ENCODE assay signal across 24 cellular contexts in the genomic region with DNA sequence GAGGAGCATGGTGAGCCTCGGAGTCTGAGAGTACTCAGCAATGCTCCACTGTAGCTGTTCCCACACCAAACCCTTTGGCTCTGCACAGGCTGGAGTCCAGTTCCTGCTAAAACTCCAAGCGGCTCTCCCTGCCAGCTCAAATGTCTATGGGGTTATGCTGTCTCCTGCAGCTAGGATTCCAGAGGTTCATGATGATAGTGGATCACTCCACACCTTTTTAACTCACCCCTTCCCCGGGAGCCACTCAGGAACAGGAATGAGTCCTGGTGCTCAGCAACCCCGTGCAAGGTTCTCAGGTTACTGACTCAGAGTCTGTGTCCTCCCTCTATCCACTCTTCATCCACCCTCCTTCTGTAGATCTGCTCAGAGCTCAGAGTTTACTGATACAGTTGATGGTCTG.
"Had no signal": no experiment of that assay in that cellular context is flagged by ENCODE, and none has a peak within 500 bp of the region (broad histone marks: within the 10 kb centered on the region; RNA-seq: fewer than 3 reads in every experiment).

No MANE protein-coding gene starts in this region.

- DNase-seq: activated B cell treated with CpG ODN at 0.5 μM for 24 hours; activated CD4-positive, alpha-beta T cell treated with anti-CD3 and anti-CD28 coated beads for 36 hours; activated CD4-positive, alpha-beta T cell treated with anti-CD3 and anti-CD28 coated beads, Interleukin-2, amount 50 U/mL, for 4 hours; activated CD8-positive, alpha-beta memory T cell treated with anti-CD3 and anti-CD28 coated beads for 24 hours; activated CD8-positive, alpha-beta memory T cell treated with anti-CD3 and anti-CD28 coated beads, Interleukin-2, amount 50 U/mL, for 4 hours; activated naive CD4-positive, alpha-beta T cell treated with Interleukin-2 at 50 U/mL for 16 hours; activated naive CD8-positive, alpha-beta T cell treated with anti-CD3 and anti-CD28 coated beads for 36 hours; activated T-cell treated with anti-CD3 and anti-CD28 coated beads, Interleukin-2, amount 50 U/mL, for 4 hours; effector memory CD8-positive, alpha-beta T cell; glutamatergic neuron; immature natural killer cell; stimulated activated CD4-positive, alpha-beta T cell treated with anti-CD3 and anti-CD28 coated beads, Interleukin-15, amount 100 ng/mL, for 24 hours; stimulated activated CD4-positive, alpha-beta T cell treated with anti-CD3 and anti-CD28 coated beads, Interleukin-2, amount 100 ng/mL, for 48 hours; stimulated activated CD8-positive, alpha-beta memory T cell treated with anti-CD3 and anti-CD28 coated beads, Interleukin-4, amount 100 ng/mL, for 48 hours; stimulated activated naive B cell treated with anti-CD40 and anti-IgM and Interleukin-4, amounts not matched to agents 10 μg/mL and 1 μg/mL and 100 μg/mL, for 72 hours; T-helper 9 cell; transverse colon; uterus had no signal

- ATAC-seq: activated CD4-positive, alpha-beta T cell treated with anti-CD3 and anti-CD28 coated beads for 36 hours; activated T-cell treated with anti-CD3 and anti-CD28 coated beads, Interleukin-2, amount 50 U/mL, for 4 hours; effector memory CD8-positive, alpha-beta T cell; esophagus mucosa; sciatic nerve had no signal

- H2AFZ ChIP-seq: hepatocyte had no signal

- H3K36me3 Mint-ChIP-seq: activated naive CD8-positive, alpha-beta T cell treated with anti-CD3 and anti-CD28 coated beads for 36 hours; immature natural killer cell; stimulated activated naive B cell treated with anti-CD40 and anti-IgM and Interleukin-4, amounts not matched to agents 10 μg/mL and 1 μg/mL and 100 μg/mL, for 72 hours had no signal

- H3K27me3 ChIP-seq: hepatocyte, transverse colon, uterus had no signal

- H3K36me3 ChIP-seq: transverse colon, uterus had no signal

- H3K27ac Mint-ChIP-seq: activated B cell treated with CpG ODN at 0.5 μM for 24 hours; activated CD4-positive, alpha-beta T cell treated with anti-CD3 and anti-CD28 coated beads for 36 hours; activated naive CD8-positive, alpha-beta T cell treated with anti-CD3 and anti-CD28 coated beads for 36 hours; effector memory CD8-positive, alpha-beta T cell; immature natural killer cell; nephron; stimulated activated naive B cell treated with anti-CD40 and anti-IgM and Interleukin-4, amounts not matched to agents 10 μg/mL and 1 μg/mL and 100 μg/mL, for 72 hours had no signal

- H3K4me1 Mint-ChIP-seq: activated B cell treated with CpG ODN at 0.5 μM for 24 hours; activated CD4-positive, alpha-beta T cell treated with anti-CD3 and anti-CD28 coated beads for 36 hours; activated naive CD8-positive, alpha-beta T cell treated with anti-CD3 and anti-CD28 coated beads for 36 hours; central memory CD8-positive, alpha-beta T cell; immature natural killer cell; nephron had no signal

- H3K9me3 Mint-ChIP-seq: activated B cell treated with CpG ODN at 0.5 μM for 24 hours; activated naive CD8-positive, alpha-beta T cell treated with anti-CD3 and anti-CD28 coated beads for 36 hours; nephron had no signal

- H3K27ac ChIP-seq: hepatocyte, transverse colon, uterus had no signal

- H3K27me3 Mint-ChIP-seq: activated B cell treated with CpG ODN at 0.5 μM for 24 hours; activated CD4-positive, alpha-beta T cell treated with anti-CD3 and anti-CD28 coated beads for 36 hours; activated naive CD8-positive, alpha-beta T cell treated with anti-CD3 and anti-CD28 coated beads for 36 hours; central memory CD8-positive, alpha-beta T cell; effector memory CD8-positive, alpha-beta T cell; stimulated activated naive B cell treated with anti-CD40 and anti-IgM and Interleukin-4, amounts not matched to agents 10 μg/mL and 1 μg/mL and 100 μg/mL, for 72 hours had no signal

- H3K4me3 Mint-ChIP-seq: activated B cell treated with CpG ODN at 0.5 μM for 24 hours; activated CD4-positive, alpha-beta T cell treated with anti-CD3 and anti-CD28 coated beads for 36 hours; activated naive CD8-positive, alpha-beta T cell treated with anti-CD3 and anti-CD28 coated beads for 36 hours; activated T-cell treated with anti-CD3 and anti-CD28 coated beads, Interleukin-2, amount 50 U/mL, for 4 hours; central memory CD8-positive, alpha-beta T cell; effector memory CD8-positive, alpha-beta T cell; immature natural killer cell; nephron; stimulated activated naive B cell treated with anti-CD40 and anti-IgM and Interleukin-4, amounts not matched to agents 10 μg/mL and 1 μg/mL and 100 μg/mL, for 72 hours had no signal

- H3K4me2 ChIP-seq: hepatocyte, smooth muscle cell had no signal

- H3K79me2 ChIP-seq: hepatocyte had no signal

- H3K4me1 ChIP-seq: transverse colon, uterus had no signal

- H3K9me3 ChIP-seq: transverse colon, uterus had no signal

- H3K4me3 ChIP-seq: hepatocyte, smooth muscle cell, transverse colon, uterus had no signal
